18 cellular contexts compared by ENCODE assay signal in the genomic region with DNA sequence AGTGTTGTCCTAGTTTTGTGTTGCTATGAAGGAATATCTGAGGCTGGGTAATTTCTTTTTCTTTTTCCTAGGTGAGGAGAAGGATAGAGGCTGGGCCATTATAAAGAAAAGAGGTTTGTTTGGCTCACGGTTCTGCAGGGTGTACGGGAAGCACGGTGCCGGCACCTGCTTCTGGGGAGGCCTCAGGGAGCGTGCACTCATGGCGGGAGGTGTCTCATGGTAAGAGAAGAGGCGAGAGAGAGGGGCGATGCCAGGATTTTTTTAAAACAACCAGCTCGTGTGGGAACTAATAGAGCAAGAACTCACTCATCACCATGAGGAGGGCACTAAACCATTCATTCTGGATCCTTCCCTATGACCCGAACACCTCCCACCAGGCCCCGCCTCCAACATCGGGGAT. TPM values are rescaled to one million over a fixed set of nuclear protein-coding genes. Genes with fewer than 3 reads are reported as not detected.
DNase-seq lines count a peak whose midpoint lies in the region; ATAC-seq and TF ChIP-seq lines count a peak whose summit lies in the region.
"Had no signal": no experiment of that assay in that cellular context is flagged by ENCODE, and none has a peak within 500 bp of the region (broad histone marks: within the 10 kb centered on the region; RNA-seq: fewer than 3 reads in every experiment).

No MANE protein-coding gene starts in this region.

- intact Hi-C loops in left ventricle myocardium superior (cut with micrococcal nuclease) (no loop called here), sciatic nerve (cut with DNase I) (no loop called here)

- H3K4me3 ChIP-seq in BLaER1 treated with 17β-estradiol and CSF1 and Interleukin-3, amounts not matched to agents 10 nM and 100 nM, result no peak overlapping the region
- H3K4me3 ChIP-seq in WERI-Rb-1 (ENCODE audit: low read depth, low read length), result no peak overlapping the region

- peak overlapping the region in 6 of 11 experiments; percentile 18 to 86 (median 76); a peak in 10 of 22 replicates for H3K4me2 ChIP-seq in BLaER1 treated with 17β-estradiol and CSF1 and Interleukin-3, amounts not matched to agents 10 nM and 100 nM

- H3K9me3 ChIP-seq in BLaER1 treated with 17β-estradiol and CSF1 and Interleukin-3, amounts not matched to agents 10 nM and 100 nM (replicated peaks in 1 of 11), result no peaks in the 10 kb centered on the region
- no peaks in the 10 kb centered on the region for H3K9me3 ChIP-seq in WERI-Rb-1 (ENCODE audit: severe bottlenecking)

- no peaks in the 10 kb centered on the region for H3K36me3 ChIP-seq in BLaER1 treated with 17β-estradiol and CSF1 and Interleukin-3, amounts not matched to agents 10 nM and 100 nM
- no peaks in the 10 kb centered on the region for H3K36me3 ChIP-seq in WERI-Rb-1

- no peak for ATAC-seq in left ventricle myocardium superior
- ATAC-seq in sciatic nerve, result no peak
- ATAC-seq in HG03095 (IDR thresholded peaks at IDR 0.05; ENCODE audit: unreplicated experiment), result no peak

- no peak for TF ChIP-seq CTCF in WERI-Rb-1 (IDR thresholded peaks at IDR 0.05; ENCODE audit: low read depth, low read length)

- H4K20me1 ChIP-seq in BLaER1 treated with 17β-estradiol and CSF1 and Interleukin-3, amounts not matched to agents 10 nM and 100 nM, result peaks cover 0 to 4% (median 0%) of the 10 kb centered on the region in 11 experiments; a peak in 1 of 22 replicates

- peak; percentile 38 for DNase-seq in activated CD8-positive, alpha-beta memory T cell treated with anti-CD3 and anti-CD28 coated beads, Interleukin-2, amount 50 U/mL, for 48 hours
- DNase-seq in activated CD8-positive, alpha-beta memory T cell treated with anti-CD3 and anti-CD28 coated beads for 24 hours, result no peak
- peak; percentile 17 for DNase-seq in left ventricle myocardium superior
- DNase-seq in sciatic nerve (ENCODE audit: low spot score), result peak; percentile 46
- DNase-seq in NCI-H446 (lab: John Stamatoyannopoulos, UW), result no peak
- DNase-seq in WERI-Rb-1, result no peak
- DNase-seq: DMS79 treated with DMSO at 0.1 percent for 48 hours, HCEC 1CT, IMR-90, Kasumi-1, NCI-H1417, NCI-H2029, NCI-H2171 treated with DMSO at 0.1 percent for 48 hours, NCI-H510A had no signal

- H3K27me3 ChIP-seq in BLaER1 treated with 17β-estradiol and CSF1 and Interleukin-3, amounts not matched to agents 10 nM and 100 nM, result peaks cover 0 to 7% (median 0%) of the 10 kb centered on the region in 11 experiments; a peak in 2 of 22 replicates
- no peaks in the 10 kb centered on the region for H3K27me3 ChIP-seq in WERI-Rb-1 (ENCODE audit: insufficient read depth, low read depth, severe bottlenecking)

- H3K9ac ChIP-seq in BLaER1 treated with 17β-estradiol and CSF1 and Interleukin-3, amounts not matched to agents 10 nM and 100 nM, result peak overlapping the region in 3 of 11 experiments; percentile 6 to 35 (median 32); a peak in 2 of 22 replicates

- peaks cover 0 to 25% (median 22%) of the 10 kb centered on the region in 10 experiments; a peak in 17 of 20 replicates for H3K4me1 ChIP-seq in BLaER1 treated with 17β-estradiol and CSF1 and Interleukin-3, amounts not matched to agents 10 nM and 100 nM

- H3K27ac ChIP-seq in BLaER1 treated with 17β-estradiol and CSF1 and Interleukin-3, amounts not matched to agents 10 nM and 100 nM, result no peak overlapping the region
- H3K27ac ChIP-seq in WERI-Rb-1, result no peak overlapping the region
- H3K27ac ChIP-seq: C4-2B had no signal

RNA-seq across cellular contexts. Expression of a gene that starts 14.2 kb away (rescaled TPM):
- total RNA-seq in left ventricle myocardium superior, result not detected
- not detected for total RNA-seq in sciatic nerve
- total RNA-seq: A172, IMR-90 had no signal

RNA-seq across cellular contexts. Expression of a gene that starts 37.4 kb away (rescaled TPM):
- total RNA-seq in left ventricle myocardium superior, result not detected
- total RNA-seq in sciatic nerve, result not detected
- total RNA-seq: A172, IMR-90 had no signal

RNA-seq across cellular contexts. Expression of a gene that starts 41.7 kb away (rescaled TPM):
- 0.27 TPM for total RNA-seq in left ventricle myocardium superior
- 1.0 TPM for total RNA-seq in sciatic nerve

RNA-seq across cellular contexts. Expression of a gene that starts 42.3 kb away (rescaled TPM):
- total RNA-seq in left ventricle myocardium superior (5.4 TPM), sciatic nerve (10.8 TPM)

RNA-seq across cellular contexts. Expression of a gene that starts 42.7 kb away (rescaled TPM):
- 0.20 TPM for total RNA-seq in left ventricle myocardium superior
- total RNA-seq in sciatic nerve, result not detected
- total RNA-seq: IMR-90 had no signal

Comparison
In these comparisons a context has a peak if more than half of its experiments do, and no peak if none do; other contexts are left out.
1. DNase-seq: peak in activated CD8-positive, alpha-beta memory T cell treated with anti-CD3 and anti-CD28 coated beads, Interleukin-2, amount 50 U/mL, for 48 hours (single experiment), left ventricle myocardium superior (single experiment) and sciatic nerve (single experiment); none in activated CD8-positive, alpha-beta memory T cell treated with anti-CD3 and anti-CD28 coated beads for 24 hours (single experiment), NCI-H446 (0 of 2) and WERI-Rb-1 (single experiment).